Comparison of ENCODE assay signal across 1 cellular context in genomic region chr4:110216079-110216478, GRCh38.
TF ChIP-seq lines count a peak whose summit lies in the region.

No MANE protein-coding gene starts in this region.

TF ChIP-seq in IMR-90, 13 proteins besides CTCF, POLR2A, EP300 and RAD21:
- TF ChIP-seq, protein P1, sequence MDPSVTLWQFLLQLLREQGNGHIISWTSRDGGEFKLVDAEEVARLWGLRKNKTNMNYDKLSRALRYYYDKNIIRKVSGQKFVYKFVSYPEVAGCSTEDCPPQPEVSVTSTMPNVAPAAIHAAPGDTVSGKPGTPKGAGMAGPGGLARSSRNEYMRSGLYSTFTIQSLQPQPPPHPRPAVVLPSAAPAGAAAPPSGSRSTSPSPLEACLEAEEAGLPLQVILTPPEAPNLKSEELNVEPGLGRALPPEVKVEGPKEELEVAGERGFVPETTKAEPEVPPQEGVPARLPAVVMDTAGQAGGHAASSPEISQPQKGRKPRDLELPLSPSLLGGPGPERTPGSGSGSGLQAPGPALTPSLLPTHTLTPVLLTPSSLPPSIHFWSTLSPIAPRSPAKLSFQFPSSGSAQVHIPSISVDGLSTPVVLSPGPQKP (IDR thresholded peaks at IDR 0.05; ENCODE audit: borderline replicate concordance, low read depth, low read length) = no peak
- 0 out of 2 replicates have a peak, but pooled peaks have one; percentile 8 for TF ChIP-seq MAFK (IDR thresholded peaks at IDR 0.05; ENCODE audit: low read depth, low read length)
- no peak for TF ChIP-seq FOS (IDR thresholded peaks at IDR 0.05; ENCODE audit: low read depth, low read length)
- TF ChIP-seq CHD1 (IDR thresholded peaks at IDR 0.05; ENCODE audit: low read depth, low read length) = no peak
- TF ChIP-seq MXI1 (IDR thresholded peaks at IDR 0.05; ENCODE audit: borderline replicate concordance, low read depth, low read length) = no peak
